In the genomic region with DNA sequence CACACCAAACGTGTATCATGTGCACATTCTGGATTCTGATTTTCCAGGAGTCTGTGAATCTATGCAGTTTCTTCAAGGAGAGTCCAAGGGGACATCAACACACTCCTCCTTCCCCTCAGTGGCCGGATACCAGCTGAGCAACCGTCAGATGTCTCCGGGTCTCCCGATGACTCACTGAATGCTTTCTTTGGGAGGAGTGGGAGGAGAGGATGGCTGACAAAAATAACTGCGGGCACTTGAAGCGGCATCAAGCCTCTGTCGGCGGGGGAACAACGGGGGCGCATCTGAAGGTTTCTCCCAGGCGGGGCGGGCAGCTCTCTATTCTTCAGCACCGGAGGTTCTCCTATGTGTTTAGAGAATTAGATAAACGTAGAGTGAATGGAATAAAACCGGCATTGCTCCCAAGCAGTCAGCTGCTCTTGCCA, we compare ENCODE assay signal across 8 cellular contexts. TPM values are rescaled to one million over a fixed set of nuclear protein-coding genes. Genes with fewer than 3 reads are reported as not detected.
DNase-seq lines count a peak whose midpoint lies in the region; ATAC-seq lines count a peak whose summit lies in the region.

No MANE protein-coding gene starts in this region.

- POLR2A ChIA-PET in T-cell (lab: Charles Lee): no interaction called here

- H3K4me3 ChIP-seq in BLaER1 (no peak overlapping the region), MG63 (0 out of 2 replicates have a peak overlapping the region, but pooled peaks have one; percentile 10)

- no peak overlapping the region for H3K27ac ChIP-seq in BLaER1
- H3K27ac ChIP-seq in caudate nucleus (ENCODE audit: low read depth, low read length): no peak overlapping the region

- DNase-seq in MG63: peak; percentile 37
- peak in 51 of 61 donors; percentile 3 to 90 (median 55) for DNase-seq in caudate nucleus (lab: John Stamatoyannopoulos, UW)
- peak; percentile 16 for DNase-seq in mucosa of gallbladder (ENCODE audit: low spot score)
- DNase-seq in T-cell: no peak

- no peak overlapping the region for H3K4me3 Mint-ChIP-seq in T-cell

- H3K4me1 ChIP-seq in BLaER1: peaks cover 33% of the 10 kb centered on the region

- H4K20me1 ChIP-seq in BLaER1: no peaks in the 10 kb centered on the region

- peak overlapping the region; percentile 59 for H3K4me2 ChIP-seq in BLaER1

- peaks cover 2 to 13% (median 3%) of the 10 kb centered on the region in 3 donors for H3K4me1 Mint-ChIP-seq in T-cell

- peaks cover 4% of the 10 kb centered on the region; the same call in 1 of the 2 replicates for H3K9me3 ChIP-seq in BLaER1
- H3K9me3 ChIP-seq in MG63: no peaks in the 10 kb centered on the region

- ATAC-seq in GM21515 (IDR thresholded peaks at IDR 0.05; ENCODE audit: unreplicated experiment): no peak
- no peak for ATAC-seq in GM18870 (IDR thresholded peaks at IDR 0.05; ENCODE audit: unreplicated experiment)
- no peak for ATAC-seq in HG03039 (IDR thresholded peaks at IDR 0.05; ENCODE audit: unreplicated experiment)
- no peak for ATAC-seq in T-cell (replicated peaks in 1 of 4)

- 0 out of 2 replicates have a peak overlapping the region, but pooled peaks have one; percentile 10 for H3K9ac ChIP-seq in BLaER1

- no peaks in the 10 kb centered on the region for H3K36me3 Mint-ChIP-seq in T-cell

- no peaks in the 10 kb centered on the region for H3K27me3 ChIP-seq in BLaER1
- H3K27me3 ChIP-seq in MG63: no peaks in the 10 kb centered on the region

- H3K27ac Mint-ChIP-seq in T-cell: no peak overlapping the region

- CTCF ChIA-PET in T-cell (lab: Charles Lee): interaction anchor here in 1 of 2 donors (1.1 kb wide), 1 partner anchor 19 kb away, joined by 3 read pairs; no protein-coding TSS in a partner anchor

- no peaks in the 10 kb centered on the region for H3K9me3 Mint-ChIP-seq in T-cell

- H3K36me3 ChIP-seq in BLaER1 (no peaks in the 10 kb centered on the region), MG63 (no peaks in the 10 kb centered on the region)

- H3K27me3 Mint-ChIP-seq in T-cell: peaks cover 26 to 37% of the 10 kb centered on the region in 2 donors

RNA-seq across cellular contexts. Expression of a gene that starts 24.6 kb away (rescaled TPM):
- total RNA-seq in MG63 (2014; rRNA removed; shearing (Covaris generic); ENCODE audit: low replicate concordance): 0.03 TPM in 1 of 2 replicates, not detected in the other
- total RNA-seq in mucosa of gallbladder: 7.0 TPM
- total RNA-seq in T-cell: 1 to 10 TPM; 3.5 to 7.8 (median 5.4) TPM

RNA-seq across cellular contexts. Expression of a gene that starts 52.4 kb away (rescaled TPM):
- 2.2 and 21.7 TPM in 2 replicates for total RNA-seq in MG63 (2014; rRNA removed; shearing (Covaris generic); ENCODE audit: low replicate concordance)
- total RNA-seq in mucosa of gallbladder (7.7 TPM), T-cell (10 to 100 TPM; 11.1 to 23.6 (median 18.8) TPM)

Comparison
In these comparisons a context has a peak if more than half of its experiments do, and no peak if none do; other contexts are left out.
1. DNase-seq: peak in MG63 (single experiment), caudate nucleus (51 of 61) and mucosa of gallbladder (single experiment); none in T-cell (0 of 34).